ENCODE assay signal across 28 cellular contexts in the genomic region with DNA sequence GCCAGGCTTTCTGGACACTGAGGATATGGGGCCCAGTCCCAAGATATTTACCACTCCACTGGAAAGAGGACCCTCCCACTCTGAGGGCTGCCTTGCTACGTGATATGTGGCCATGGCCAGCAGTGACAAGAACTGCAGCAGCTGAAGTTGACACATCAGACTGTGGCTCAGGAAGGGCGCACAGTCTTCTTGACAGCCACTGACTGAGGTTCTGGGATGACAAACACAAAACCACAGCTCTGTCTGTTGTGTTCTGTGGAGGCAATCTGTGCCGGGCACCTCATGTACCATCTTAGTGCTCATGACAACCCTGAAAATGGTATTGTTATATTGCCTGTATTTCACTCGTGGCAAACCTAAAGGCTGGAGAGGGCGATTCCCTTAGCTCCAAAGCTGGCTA. TPM values are rescaled to one million over a fixed set of nuclear protein-coding genes. Genes with fewer than 3 reads are reported as not detected.
"Had no signal": no experiment of that assay in that cellular context is flagged by ENCODE, and none has a peak within 500 bp of the region (broad histone marks: within the 10 kb centered on the region; RNA-seq: fewer than 3 reads in every experiment).

No MANE protein-coding gene starts in this region.

- H2AFZ ChIP-seq: PC-9 had no signal

- H3K27me3 ChIP-seq: SJCRH30 had no signal

- H3K4me2 ChIP-seq: KMS-11, PC-9 had no signal

- ATAC-seq: Panc1, Right ventricle myocardium inferior, SK-N-SH treated with all-trans-retinoic acid at 6 μM for 48 hours had no signal

- H3K9me3 ChIP-seq: SJCRH30 had no signal

- H3K36me3 ChIP-seq: SJCRH30 had no signal

- H3K4me3 ChIP-seq: PC-9, SJCRH30, SK-N-MC had no signal

- DNase-seq: Karpas-422, KBM-7, MM.1S, MV-4-11, NCI-H1105, NCI-H1417 treated with DMSO at 0.1 percent for 48 hours, NCI-H1436 treated with DMSO at 0.1 percent for 48 hours, NCI-H1694 treated with DMSO at 0.1 percent for 48 hours, NCI-H187 treated with DMSO at 0.1 percent for 48 hours, NCI-H2081, NCI-H2171 treated with DMSO at 0.1 percent for 48 hours, NCI-H2227 treated with DMSO at 0.1 percent for 48 hours, NCI-H446, NCI-H510A treated with DMSO at 0.1 percent for 48 hours, NCI-H524 treated with DMSO at 0.1 percent for 48 hours, NCI-H526 treated with DMSO at 0.1 percent for 48 hours, NCI-H774, PC-9, SHP77, SIG-M5 had no signal

- H3K9ac ChIP-seq: KMS-11 had no signal

- H3K27ac ChIP-seq: KMS-11, PC-9, RWPE1, SJCRH30, SK-N-MC had no signal

- H3K4me1 ChIP-seq: SJCRH30 had no signal

RNA-seq across cellular contexts. Expression of gene FSTL4, which starts 16.9 kb away (rescaled TPM):
- total RNA-seq: OCI-LY7, PC-9, Right ventricle myocardium inferior had no signal
